Comparison of ENCODE assay signal across 16 cellular contexts in genomic region chr9:98399950-98400683, GRCh38.
"Had no signal": no experiment of that assay in that cellular context is flagged by ENCODE, and none has a peak within 500 bp of the region (broad histone marks: within the 10 kb centered on the region; RNA-seq: fewer than 3 reads in every experiment).

No MANE protein-coding gene starts in this region.

- H3K9me3 ChIP-seq: esophagus squamous epithelium, gastrocnemius medialis, heart right ventricle, psoas muscle, spleen, suprapubic skin, upper lobe of left lung had no signal

- H3K27ac ChIP-seq: cardiac muscle cell, esophagus squamous epithelium, psoas muscle, spleen, suprapubic skin, upper lobe of left lung had no signal

- H3K4me3 ChIP-seq: cardiac muscle cell, esophagus squamous epithelium, gastrocnemius medialis, heart right ventricle, psoas muscle, spleen, suprapubic skin, upper lobe of left lung had no signal

- H3K4me1 ChIP-seq: esophagus squamous epithelium, gastrocnemius medialis, heart right ventricle, psoas muscle, spleen, suprapubic skin, upper lobe of left lung had no signal

- DNase-seq: activated naive CD4-positive, alpha-beta T cell treated with Interleukin-2 at 50 U/mL for 16 hours; activated T-cell treated with anti-CD3 and anti-CD28 coated beads for 4 hours; anterior cingulate cortex; esophagus squamous epithelium; gastrocnemius medialis; heart right ventricle; nephron progenitor cell; occipital lobe; psoas muscle; spleen; upper lobe of left lung had no signal

- ATAC-seq: gastrocnemius medialis, heart right ventricle, psoas muscle, sciatic nerve had no signal

- H3K27me3 ChIP-seq: cardiac muscle cell, upper lobe of left lung had no signal

- FAIRE-seq: colon, endometrium had no signal

- H3K36me3 ChIP-seq: cardiac muscle cell, esophagus squamous epithelium, gastrocnemius medialis, heart right ventricle, spleen, suprapubic skin, upper lobe of left lung had no signal
